Comparison of ENCODE assay signal across 1 cellular context in genomic region chr12:6662906-6663742, GRCh38.
A peak's percentile ranks its signal among the peaks of the same experiment; 100 is the strongest.
TF ChIP-seq lines count a peak whose summit lies in the region.

Gene ING4 (minus strand): TSS chr12:6663119. CDS start chr12:6663101, 18 bp downstream.

TF ChIP-seq in K562, 482 proteins besides CTCF, POLR2A, EP300 and RAD21 (continued from another document and continues in another):
- TF ChIP-seq MLX (CRISPR knock-in tag; conservative IDR thresholded peaks at IDR 0.05) (no peak), XRCC3 (IDR thresholded peaks at IDR 0.05) (no peak; the same call in 1 of the 2 replicates), ZNF76 (CRISPR knock-in tag; IDR thresholded peaks at IDR 0.05; ENCODE audit: borderline replicate concordance) (no peak), CREB1 (IDR thresholded peaks at IDR 0.05) (peak; percentile 99), CREB1 (CRISPR knock-in tag; IDR thresholded peaks at IDR 0.05) (peak; percentile 98), ARID1B (IDR thresholded peaks at IDR 0.05) (no peak), ESRRB (CRISPR knock-in tag; IDR thresholded peaks at IDR 0.05; ENCODE audit: borderline replicate concordance) (no peak), KDM2B (CRISPR knock-in tag; IDR thresholded peaks at IDR 0.05) (no peak), SRSF9 (IDR thresholded peaks at IDR 0.05; ENCODE audit: borderline replicate concordance, low read depth, low read length) (no peak), NKRF (IDR thresholded peaks at IDR 0.05; ENCODE audit: borderline replicate concordance) (peak; percentile 90), CBX8 (IDR thresholded peaks at IDR 0.05; ENCODE audit: borderline replicate concordance, extremely low read depth, low read depth, low read length, poor library complexity, severe bottlenecking) (no peak), BRF1 (IDR thresholded peaks at IDR 0.05; ENCODE audit: borderline replicate concordance, extremely low read depth, insufficient read length) (no peak), ZFP1 (CRISPR knock-in tag; IDR thresholded peaks at IDR 0.05) (no peak), ZNF696 (CRISPR knock-in tag; conservative IDR thresholded peaks at IDR 0.05) (no peak), MAFK (IDR thresholded peaks at IDR 0.05; ENCODE audit: low read length) (peak; percentile 52), ARNT (IDR thresholded peaks at IDR 0.05) (0 out of 4 replicates have a peak, but pooled peaks of 1 of the 2 experiments have one; percentile 34), KDM1A (IDR thresholded peaks at IDR 0.05) (no peak; a peak in 1 of 4 replicates), ZBTB40 (IDR thresholded peaks at IDR 0.05) (peak; percentile 99), ZBTB40 (CRISPR knock-in tag; IDR thresholded peaks at IDR 0.05) (no peak), PHF20 (IDR thresholded peaks at IDR 0.05; ENCODE audit: partially characterized antibody) (peak; percentile 96), ZNF316 (IDR thresholded peaks at IDR 0.05) (no peak), ILF3 (IDR thresholded peaks at IDR 0.05; ENCODE audit: borderline replicate concordance) (no peak), TFAM (CRISPR knock-in tag; conservative IDR thresholded peaks at IDR 0.05) (no peak), YY1 (IDR thresholded peaks at IDR 0.05; ENCODE audit: borderline replicate concordance in 1 of 3, control insufficient read depth in 1 of 3, extremely low read depth in 1 of 3, insufficient read depth in 3 of 3, insufficient read length in 1 of 3, insufficient replicate concordance in 2 of 3, low read depth in 1 of 3, low read length in 2 of 3) (peak; percentile 76 to 94 (median 93)), ZKSCAN1 (IDR thresholded peaks at IDR 0.05; ENCODE audit: low read depth, low read length) (no peak), DNMT1 (IDR thresholded peaks at IDR 0.05) (peak; percentile 94), HMG20B (CRISPR knock-in tag; IDR thresholded peaks at IDR 0.05) (no peak), HNRNPLL (IDR thresholded peaks at IDR 0.05; ENCODE audit: low read depth, low read length, poor library complexity, severe bottlenecking) (no peak), NFE2 (IDR thresholded peaks at IDR 0.05; ENCODE audit: low read depth) (no peak; the same call in 1 of the 2 replicates), NFIC (IDR thresholded peaks at IDR 0.05) (0 out of 2 replicates have a peak, but pooled peaks have one; percentile 6), PTBP1 (IDR thresholded peaks at IDR 0.05; ENCODE audit: low read depth, low read length) (no peak), ARHGAP35 (IDR thresholded peaks at IDR 0.05; ENCODE audit: partially characterized antibody) (no peak), NONO (IDR thresholded peaks at IDR 0.05; ENCODE audit: low read depth in 2 of 2, low read length in 1 of 2) (no peak), SLC30A9 (CRISPR knock-in tag; IDR thresholded peaks at IDR 0.05) (no peak), ZNF174 (CRISPR knock-in tag; IDR thresholded peaks at IDR 0.05) (no peak), CEBPG (CRISPR knock-in tag; IDR thresholded peaks at IDR 0.05) (peak; percentile 85), CEBPG (tag; conservative IDR thresholded peaks at IDR 0.05 in 1 of 2, IDR thresholded peaks at IDR 0.05 in 1 of 2) (peak; percentile 46 to 92; a peak in 3 of 4 replicates), ZBED1 (IDR thresholded peaks at IDR 0.05) (no peak)
- TF ChIP-seq, protein P1, sequence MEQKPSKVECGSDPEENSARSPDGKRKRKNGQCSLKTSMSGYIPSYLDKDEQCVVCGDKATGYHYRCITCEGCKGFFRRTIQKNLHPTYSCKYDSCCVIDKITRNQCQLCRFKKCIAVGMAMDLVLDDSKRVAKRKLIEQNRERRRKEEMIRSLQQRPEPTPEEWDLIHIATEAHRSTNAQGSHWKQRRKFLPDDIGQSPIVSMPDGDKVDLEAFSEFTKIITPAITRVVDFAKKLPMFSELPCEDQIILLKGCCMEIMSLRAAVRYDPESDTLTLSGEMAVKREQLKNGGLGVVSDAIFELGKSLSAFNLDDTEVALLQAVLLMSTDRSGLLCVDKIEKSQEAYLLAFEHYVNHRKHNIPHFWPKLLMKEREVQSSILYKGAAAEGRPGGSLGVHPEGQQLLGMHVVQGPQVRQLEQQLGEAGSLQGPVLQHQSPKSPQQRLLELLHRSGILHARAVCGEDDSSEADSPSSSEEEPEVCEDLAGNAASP (IDR thresholded peaks at IDR 0.05) = no peak
- TF ChIP-seq, protein P2, sequence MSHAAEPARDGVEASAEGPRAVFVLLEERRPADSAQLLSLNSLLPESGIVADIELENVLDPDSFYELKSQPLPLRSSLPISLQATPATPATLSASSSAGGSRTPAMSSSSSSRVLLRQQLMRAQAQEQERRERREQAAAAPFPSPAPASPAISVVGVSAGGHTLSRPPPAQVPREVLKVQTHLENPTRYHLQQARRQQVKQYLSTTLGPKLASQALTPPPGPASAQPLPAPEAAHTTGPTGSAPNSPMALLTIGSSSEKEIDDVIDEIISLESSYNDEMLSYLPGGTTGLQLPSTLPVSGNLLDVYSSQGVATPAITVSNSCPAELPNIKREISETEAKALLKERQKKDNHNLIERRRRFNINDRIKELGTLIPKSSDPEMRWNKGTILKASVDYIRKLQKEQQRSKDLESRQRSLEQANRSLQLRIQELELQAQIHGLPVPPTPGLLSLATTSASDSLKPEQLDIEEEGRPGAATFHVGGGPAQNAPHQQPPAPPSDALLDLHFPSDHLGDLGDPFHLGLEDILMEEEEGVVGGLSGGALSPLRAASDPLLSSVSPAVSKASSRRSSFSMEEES (CRISPR knock-in tag; IDR thresholded peaks at IDR 0.05) = no peak
- TF ChIP-seq, protein P3, sequence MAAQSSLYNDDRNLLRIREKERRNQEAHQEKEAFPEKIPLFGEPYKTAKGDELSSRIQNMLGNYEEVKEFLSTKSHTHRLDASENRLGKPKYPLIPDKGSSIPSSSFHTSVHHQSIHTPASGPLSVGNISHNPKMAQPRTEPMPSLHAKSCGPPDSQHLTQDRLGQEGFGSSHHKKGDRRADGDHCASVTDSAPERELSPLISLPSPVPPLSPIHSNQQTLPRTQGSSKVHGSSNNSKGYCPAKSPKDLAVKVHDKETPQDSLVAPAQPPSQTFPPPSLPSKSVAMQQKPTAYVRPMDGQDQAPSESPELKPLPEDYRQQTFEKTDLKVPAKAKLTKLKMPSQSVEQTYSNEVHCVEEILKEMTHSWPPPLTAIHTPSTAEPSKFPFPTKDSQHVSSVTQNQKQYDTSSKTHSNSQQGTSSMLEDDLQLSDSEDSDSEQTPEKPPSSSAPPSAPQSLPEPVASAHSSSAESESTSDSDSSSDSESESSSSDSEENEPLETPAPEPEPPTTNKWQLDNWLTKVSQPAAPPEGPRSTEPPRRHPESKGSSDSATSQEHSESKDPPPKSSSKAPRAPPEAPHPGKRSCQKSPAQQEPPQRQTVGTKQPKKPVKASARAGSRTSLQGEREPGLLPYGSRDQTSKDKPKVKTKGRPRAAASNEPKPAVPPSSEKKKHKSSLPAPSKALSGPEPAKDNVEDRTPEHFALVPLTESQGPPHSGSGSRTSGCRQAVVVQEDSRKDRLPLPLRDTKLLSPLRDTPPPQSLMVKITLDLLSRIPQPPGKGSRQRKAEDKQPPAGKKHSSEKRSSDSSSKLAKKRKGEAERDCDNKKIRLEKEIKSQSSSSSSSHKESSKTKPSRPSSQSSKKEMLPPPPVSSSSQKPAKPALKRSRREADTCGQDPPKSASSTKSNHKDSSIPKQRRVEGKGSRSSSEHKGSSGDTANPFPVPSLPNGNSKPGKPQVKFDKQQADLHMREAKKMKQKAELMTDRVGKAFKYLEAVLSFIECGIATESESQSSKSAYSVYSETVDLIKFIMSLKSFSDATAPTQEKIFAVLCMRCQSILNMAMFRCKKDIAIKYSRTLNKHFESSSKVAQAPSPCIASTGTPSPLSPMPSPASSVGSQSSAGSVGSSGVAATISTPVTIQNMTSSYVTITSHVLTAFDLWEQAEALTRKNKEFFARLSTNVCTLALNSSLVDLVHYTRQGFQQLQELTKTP (IDR thresholded peaks at IDR 0.05; ENCODE audit: low read depth in 1 of 2, partially characterized antibody in 2 of 2) = peak in 1 of 2 experiments; percentile 39
- TF ChIP-seq, protein P4, sequence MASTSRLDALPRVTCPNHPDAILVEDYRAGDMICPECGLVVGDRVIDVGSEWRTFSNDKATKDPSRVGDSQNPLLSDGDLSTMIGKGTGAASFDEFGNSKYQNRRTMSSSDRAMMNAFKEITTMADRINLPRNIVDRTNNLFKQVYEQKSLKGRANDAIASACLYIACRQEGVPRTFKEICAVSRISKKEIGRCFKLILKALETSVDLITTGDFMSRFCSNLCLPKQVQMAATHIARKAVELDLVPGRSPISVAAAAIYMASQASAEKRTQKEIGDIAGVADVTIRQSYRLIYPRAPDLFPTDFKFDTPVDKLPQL (IDR thresholded peaks at IDR 0.05; ENCODE audit: extremely low read depth, insufficient read length) = no peak
- TF ChIP-seq, protein P5, sequence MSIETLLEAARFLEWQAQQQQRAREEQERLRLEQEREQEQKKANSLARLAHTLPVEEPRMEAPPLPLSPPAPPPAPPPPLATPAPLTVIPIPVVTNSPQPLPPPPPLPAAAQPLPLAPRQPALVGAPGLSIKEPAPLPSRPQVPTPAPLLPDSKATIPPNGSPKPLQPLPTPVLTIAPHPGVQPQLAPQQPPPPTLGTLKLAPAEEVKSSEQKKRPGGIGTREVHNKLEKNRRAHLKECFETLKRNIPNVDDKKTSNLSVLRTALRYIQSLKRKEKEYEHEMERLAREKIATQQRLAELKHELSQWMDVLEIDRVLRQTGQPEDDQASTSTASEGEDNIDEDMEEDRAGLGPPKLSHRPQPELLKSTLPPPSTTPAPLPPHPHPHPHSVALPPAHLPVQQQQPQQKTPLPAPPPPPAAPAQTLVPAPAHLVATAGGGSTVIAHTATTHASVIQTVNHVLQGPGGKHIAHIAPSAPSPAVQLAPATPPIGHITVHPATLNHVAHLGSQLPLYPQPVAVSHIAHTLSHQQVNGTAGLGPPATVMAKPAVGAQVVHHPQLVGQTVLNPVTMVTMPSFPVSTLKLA (conservative IDR thresholded peaks at IDR 0.05) = peak; percentile 78 to 91
